ENCODE assay signal across 20 cellular contexts in the genomic region with DNA sequence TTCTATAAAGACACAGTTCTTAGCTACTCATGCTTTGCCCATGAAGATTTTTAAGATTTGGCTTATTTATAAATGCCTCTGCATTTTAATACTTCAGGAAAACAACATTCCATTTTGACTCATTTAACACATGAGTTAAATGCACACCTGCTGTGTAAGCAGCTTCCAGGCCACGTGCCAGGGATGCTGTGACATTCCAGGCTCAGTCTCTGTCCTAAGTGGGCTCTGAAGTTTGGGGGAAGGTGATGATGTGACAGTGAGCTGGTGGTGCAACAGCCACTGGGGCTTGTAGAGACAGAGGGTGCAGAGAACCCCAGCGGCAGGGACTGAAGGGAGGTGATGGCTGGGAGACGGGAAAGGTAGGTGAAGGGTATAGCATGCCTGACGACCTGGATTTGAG.
"Had no signal": no experiment of that assay in that cellular context is flagged by ENCODE, and none has a peak within 500 bp of the region (broad histone marks: within the 10 kb centered on the region; RNA-seq: fewer than 3 reads in every experiment).

No MANE protein-coding gene starts in this region.

- H3K9me3 ChIP-seq: colonic mucosa, esophagus squamous epithelium, gastrocnemius medialis, thyroid gland had no signal

- H3K36me3 ChIP-seq: colonic mucosa, esophagus squamous epithelium, gastrocnemius medialis, thyroid gland had no signal

- H3K27ac ChIP-seq: colonic mucosa, esophagus squamous epithelium, gastrocnemius medialis, thyroid gland had no signal

- H3K4me1 ChIP-seq: colonic mucosa, gastrocnemius medialis had no signal

- DNase-seq: activated CD4-positive, alpha-beta memory T cell treated with anti-CD3 and anti-CD28 coated beads, Interleukin-2, amount 10 ng/mL, durations not matched to agents 7 days and 5 days; activated CD4-positive, alpha-beta T cell treated with anti-CD3 and anti-CD28 coated beads, Interleukin-2, amount 10 ng/mL, durations not matched to agents 24 days and 14 days; activated T-cell treated with anti-CD3 and anti-CD28 coated beads, Interleukin-2, amount 50 U/mL, for 1 hour; colonic mucosa; effector memory CD8-positive, alpha-beta T cell; esophagus squamous epithelium; gastrocnemius medialis; hypothalamus; left ventricle myocardium superior; mammary epithelial cell; midbrain; occipital lobe; posterior cingulate gyrus; stimulated activated CD4-positive, alpha-beta T cell treated with anti-CD3 and anti-CD28 coated beads, Interleukin-4, amount 100 ng/mL, for 24 hours; substantia nigra; T-helper 2 cell; thyroid gland had no signal

- H3K27me3 ChIP-seq: colonic mucosa, dorsolateral prefrontal cortex, esophagus squamous epithelium, gastrocnemius medialis, thyroid gland had no signal

- ATAC-seq: activated CD4-positive, CD25-positive, alpha-beta regulatory T cell treated with anti-CD3 and anti-CD28 coated beads, Interleukin-2, amount 50 U/mL, for 24 hours; effector memory CD8-positive, alpha-beta T cell; gastrocnemius medialis; left ventricle myocardium superior; natural killer cell treated with Interleukin-12 subunit alpha and Interleukin-12 subunit beta and Interleukin-15 and Interleukin-18, amount 100 ng/mL, for 72 hours had no signal

- H3K4me3 ChIP-seq: colonic mucosa, dorsolateral prefrontal cortex, esophagus squamous epithelium, gastrocnemius medialis, thyroid gland had no signal
